ENCODE assay signal across 19 cellular contexts in genomic region chr21:45889961-45890360, GRCh38.
DNase-seq lines count a peak whose midpoint lies in the region; ATAC-seq and TF ChIP-seq lines count a peak whose summit lies in the region.
"Had no signal": no experiment of that assay in that cellular context is flagged by ENCODE, and none has a peak within 500 bp of the region (broad histone marks: within the 10 kb centered on the region; RNA-seq: fewer than 3 reads in every experiment).

No MANE protein-coding gene starts in this region.

- no peak overlapping the region for H2AFZ ChIP-seq in H9 (ENCODE audit: low read length)

- H3K27ac Mint-ChIP-seq in H9, result no peak overlapping the region
- H3K27ac Mint-ChIP-seq: dendritic cell treated with granulocyte-macrophage colony-stimulating factor and Interleukin-4, amounts not matched to agents 40 ng/mL and 50 ng/mL, for 4 days; stimulated activated naive CD8-positive, alpha-beta T cell treated with anti-CD3 and anti-CD28 coated beads, Interleukin-15, Interleukin-2, amounts not matched to agents 100 ng/mL and 50 ng/mL, for 24 hours had no signal

- H3K4me1 ChIP-seq in H9 (ENCODE audit: insufficient read depth, low read length), result no peaks in the 10 kb centered on the region
- peaks cover 42% of the 10 kb centered on the region for H3K4me1 ChIP-seq in left ventricle myocardium inferior
- H3K4me1 ChIP-seq in psoas muscle, result no peaks in the 10 kb centered on the region

- no peak overlapping the region for H4K8ac ChIP-seq in H9 (replicated peaks; ENCODE audit: insufficient read length, low read depth, low read length)

- WGBS in H9 (ENCODE audit: extremely low coverage, insufficient read length, low lambda C conversion rate), result no CpG with 5 or more reads among the region's 10 CpGs
- WGBS in psoas muscle, 3 donors, result 18 to 24% (median 18%) methylated on average over 10 of the region's 10 CpGs

- peak in 3 of 4 donors; percentile 24 to 40 (median 27) for ATAC-seq in psoas muscle
- ATAC-seq: left colon had no signal

- intact Hi-C loops in left ventricle myocardium inferior (cut with micrococcal nuclease) (no loop called here), psoas muscle (cut with DNase I) (loop anchor here in 1 of 2 donors (10.0 kb wide), 1 partner anchor 195 kb away; no protein-coding TSS in a partner anchor)

- H3K79me2 ChIP-seq in H9 (ENCODE audit: insufficient read depth, low read length), result no peaks in the 10 kb centered on the region

- H3K14ac ChIP-seq in H9 (ENCODE audit: insufficient read depth, low read length), result peak overlapping the region; percentile 34; the same call in 1 of the 2 replicates

- H3K4me3 Mint-ChIP-seq in H9, result no peak overlapping the region
- H3K4me3 Mint-ChIP-seq: dendritic cell treated with granulocyte-macrophage colony-stimulating factor and Interleukin-4, amounts not matched to agents 40 ng/mL and 50 ng/mL, for 4 days; stimulated activated naive CD8-positive, alpha-beta T cell treated with anti-CD3 and anti-CD28 coated beads, Interleukin-15, Interleukin-2, amounts not matched to agents 100 ng/mL and 50 ng/mL, for 24 hours had no signal

- no peak overlapping the region for H3T11ph ChIP-seq in H9 (ENCODE audit: low read length)

- H3K27me3 ChIP-seq in H9 (ENCODE audit: insufficient read depth, low read length), result no peaks in the 10 kb centered on the region
- peaks cover 7% of the 10 kb centered on the region for H3K27me3 ChIP-seq in left ventricle myocardium inferior (ENCODE audit: low read depth)
- H3K27me3 ChIP-seq in psoas muscle (ENCODE audit: insufficient read depth in 3 of 3, low read length in 2 of 3), result peaks cover 0 to 46% (median 7%) of the 10 kb centered on the region in 3 donors
- H3K27me3 ChIP-seq: tibial nerve had no signal

- H3K23ac ChIP-seq in H9 (ENCODE audit: insufficient read length, low read depth, low read length), result no peak overlapping the region

- no peak overlapping the region for H3K18ac ChIP-seq in H9 (ENCODE audit: insufficient read length, low read depth, low read length)

- TF ChIP-seq CTCF in H9 (conservative IDR thresholded peaks at IDR 0.05), result no peak
- no peak for TF ChIP-seq CTCF in left ventricle myocardium inferior (IDR thresholded peaks at IDR 0.05; ENCODE audit: borderline replicate concordance)
- no peak for TF ChIP-seq CTCF in psoas muscle (IDR thresholded peaks at IDR 0.05)

- H3K9me3 ChIP-seq in H9 (ENCODE audit: control insufficient read depth, low read depth, low read length), result no peaks in the 10 kb centered on the region
- H3K9me3 ChIP-seq in left ventricle myocardium inferior (replicated peaks), result no peaks in the 10 kb centered on the region
- no peaks in the 10 kb centered on the region for H3K9me3 ChIP-seq in psoas muscle
- H3K9me3 ChIP-seq: breast epithelium, tibial nerve had no signal

- no peaks in the 10 kb centered on the region for H4K20me1 ChIP-seq in H9 (ENCODE audit: control insufficient read depth, insufficient read depth, insufficient read length)

- H3K4ac ChIP-seq in H9 (ENCODE audit: low read depth, low read length), result no peak overlapping the region

- H2BK5ac ChIP-seq in H9 (ENCODE audit: insufficient read length, low read length), result no peak overlapping the region

- no peak overlapping the region for H3K56ac ChIP-seq in H9 (ENCODE audit: insufficient read length, low read depth, low read length)

- H3K4me2 ChIP-seq in H9 (ENCODE audit: insufficient read depth, insufficient read length, low read length), result no peak overlapping the region
- H3K4me2 ChIP-seq: KMS-11 had no signal

- H3K23me2 ChIP-seq in H9 (ENCODE audit: insufficient read length, low read depth, low read length, poor library complexity, severe bottlenecking), result no peaks in the 10 kb centered on the region

- H3K4me3 ChIP-seq in left ventricle myocardium inferior, result no peak overlapping the region
- no peak overlapping the region for H3K4me3 ChIP-seq in psoas muscle
- H3K4me3 ChIP-seq: breast epithelium, SK-N-MC, tibial nerve had no signal

- H3K79me1 ChIP-seq in H9 (ENCODE audit: insufficient read depth, low read depth, low read length, poor library complexity, severe bottlenecking), result no peaks in the 10 kb centered on the region

- no peak overlapping the region for H4K5ac ChIP-seq in H9 (ENCODE audit: insufficient read length, low read depth, low read length)

- 0 out of 4 replicates have a peak, but pooled peaks cover 3 to 4% of the 10 kb centered on the region in 2 experiments for H3K4me1 Mint-ChIP-seq in H9

- no peak overlapping the region for H2BK15ac ChIP-seq in H9 (ENCODE audit: low read depth, low read length)

- H3K36me3 Mint-ChIP-seq in H9 (ENCODE audit: insufficient read depth in 1 of 3, low read depth in 3 of 3), result no peaks in the 10 kb centered on the region

- no peak overlapping the region for H4K91ac ChIP-seq in H9 (ENCODE audit: insufficient read length, low read depth, low read length)

- no peak overlapping the region for H3K27ac ChIP-seq in H9 (ENCODE audit: insufficient read length, low read depth, low read length)
- peak overlapping the region; percentile 25 for H3K27ac ChIP-seq in left ventricle myocardium inferior (replicated peaks)
- no peak overlapping the region for H3K27ac ChIP-seq in psoas muscle
- H3K27ac ChIP-seq: breast epithelium, KMS-11, SK-N-MC had no signal

- H3K36me3 ChIP-seq in left ventricle myocardium inferior (no peaks in the 10 kb centered on the region), psoas muscle (ENCODE audit: insufficient read depth in 1 of 2, low read depth in 1 of 2) (no peaks in the 10 kb centered on the region)
- H3K36me3 ChIP-seq: breast epithelium, tibial nerve had no signal

- H2AK5ac ChIP-seq in H9 (ENCODE audit: insufficient read length, low read length), result no peak overlapping the region

- peaks cover 10% of the 10 kb centered on the region for H3K27me3 Mint-ChIP-seq in H9 (ENCODE audit: low read depth)

- H3K9ac ChIP-seq in H9 (ENCODE audit: extremely low read depth, insufficient read length, low read length), result no peak overlapping the region
- H3K9ac ChIP-seq: KMS-11 had no signal

- H2BK20ac ChIP-seq in H9 (ENCODE audit: low read depth, low read length, poor library complexity, severe bottlenecking), result no peak overlapping the region

- H2BK12ac ChIP-seq in H9 (ENCODE audit: insufficient read length, low read depth, low read length), result no peak overlapping the region

- DNase-seq in H9 (no peak), RPMI8226 (peak; percentile 36), left ventricle myocardium inferior (peak; percentile 39), psoas muscle (peak; percentile 17 to 48), NCI-H2107 treated with DMSO at 0.1 percent for 48 hours (lab: John Stamatoyannopoulos, UW; ENCODE audit: unreplicated experiment) (no peak), middle frontal gyrus (ENCODE audit: extremely low spot score, low spot score) (no peak)
- DNase-seq in activated CD4-positive, CD25-positive, alpha-beta regulatory T cell (lab: John Stamatoyannopoulos, UW), result no peak
- DNase-seq: Calu3, foreskin fibroblast, left colon, NCI-H2081 treated with DMSO at 0.1 percent for 48 hours, NCI-H774, OCI-M1 had no signal

- H2BK120ac ChIP-seq in H9 (ENCODE audit: low read depth, low read length, poor library complexity, severe bottlenecking), result no peak overlapping the region

- no peaks in the 10 kb centered on the region for H3K9me3 Mint-ChIP-seq in H9
- H3K9me3 Mint-ChIP-seq: dendritic cell treated with granulocyte-macrophage colony-stimulating factor and Interleukin-4, amounts not matched to agents 40 ng/mL and 50 ng/mL, for 4 days had no signal

Comparison
In these comparisons a context has a peak if more than half of its experiments do, and no peak if none do; other contexts are left out.
1. DNase-seq: peak in RPMI8226 (single experiment), left ventricle myocardium inferior (single experiment) and psoas muscle (2 of 2); none in H9 (single experiment), NCI-H2107 treated with DMSO at 0.1 percent for 48 hours (single experiment), middle frontal gyrus (single experiment) and activated CD4-positive, CD25-positive, alpha-beta regulatory T cell (0 of 4).